Comparison of ENCODE assay signal across 9 cellular contexts in genomic region chr18:3392467-3392855, GRCh38.
"Had no signal": no experiment of that assay in that cellular context is flagged by ENCODE, and none has a peak within 500 bp of the region (broad histone marks: within the 10 kb centered on the region; RNA-seq: fewer than 3 reads in every experiment).

No MANE protein-coding gene starts in this region.

- H3K27ac Mint-ChIP-seq: HFFc6, IgD-negative memory B cell had no signal

- H3K4me3 Mint-ChIP-seq: H9, HFFc6, IgD-negative memory B cell had no signal

- H3K27ac ChIP-seq: GM23248, HL-60, KMS-11 had no signal

- H3K27me3 Mint-ChIP-seq: IgD-negative memory B cell had no signal

- H3K4me3 ChIP-seq: GM23248 had no signal

- ATAC-seq: HCT116, HepG2 had no signal

- DNase-seq: GM23248, H9, HFFc6, KBM-7 had no signal
